ENCODE assay signal across 23 cellular contexts in the genomic region with DNA sequence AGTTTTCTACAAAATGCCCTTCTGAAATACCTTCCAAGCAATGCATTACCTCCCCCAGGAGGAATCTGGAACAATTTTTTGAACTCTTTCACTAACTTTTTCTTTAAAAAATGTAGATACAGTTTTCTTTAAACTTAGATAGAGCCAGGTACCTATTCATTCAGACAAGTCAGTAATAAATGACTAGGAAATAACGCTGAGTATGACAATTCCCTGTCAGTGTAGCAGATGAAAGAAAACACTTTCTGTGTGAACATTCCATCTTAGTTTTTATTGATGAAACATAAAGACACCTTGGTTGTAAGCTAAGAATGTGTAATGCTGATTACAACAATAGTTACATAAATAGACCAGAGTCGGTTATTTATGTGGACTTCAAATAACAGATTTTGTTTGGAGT. TPM values are rescaled to one million over a fixed set of nuclear protein-coding genes. Genes with fewer than 3 reads are reported as not detected.
DNase-seq lines count a peak whose midpoint lies in the region; ATAC-seq and TF ChIP-seq lines count a peak whose summit lies in the region.
"Had no signal": no experiment of that assay in that cellular context is flagged by ENCODE, and none has a peak within 500 bp of the region (broad histone marks: within the 10 kb centered on the region; RNA-seq: fewer than 3 reads in every experiment).

No MANE protein-coding gene starts in this region.

- intact Hi-C loops in left ventricle myocardium inferior (cut with micrococcal nuclease) (no loop called here), Right ventricle myocardium inferior (cut with DNase I) (loop anchor here (5.0 kb wide), 1 partner anchor 58 kb away; no protein-coding TSS in a partner anchor)
- intact Hi-C loops in activated T-helper 2 cell treated with anti-CD3 and anti-CD28 coated beads, Interferon-gamma antibody, Interleukin-2, Interleukin-4, amounts not matched to agents 10 μg/mL and 5 μg/mL and 100 μg/mL, durations not matched to agents 14 hours and 24 hours and 36 hours (cut with micrococcal nuclease): no loop called here

- no peak overlapping the region for H3K27ac Mint-ChIP-seq in type B pancreatic cell
- no peak overlapping the region for H3K27ac Mint-ChIP-seq in activated T-helper 2 cell treated with anti-CD3 and anti-CD28 coated beads, Interferon-gamma antibody, Interleukin-2, Interleukin-4, amounts not matched to agents 10 μg/mL and 5 μg/mL and 100 μg/mL, durations not matched to agents 14 hours and 24 hours and 36 hours
- H3K27ac Mint-ChIP-seq: CD8-positive, alpha-beta memory T cell had no signal

- no peaks in the 10 kb centered on the region for H3K27me3 Mint-ChIP-seq in type B pancreatic cell
- peaks cover 28% of the 10 kb centered on the region for H3K27me3 Mint-ChIP-seq in activated T-helper 2 cell treated with anti-CD3 and anti-CD28 coated beads, Interferon-gamma antibody, Interleukin-2, Interleukin-4, amounts not matched to agents 10 μg/mL and 5 μg/mL and 100 μg/mL, durations not matched to agents 14 hours and 24 hours and 36 hours (ENCODE audit: low read depth)

- H3K4me3 ChIP-seq in left ventricle myocardium inferior (no peak overlapping the region), subcutaneous abdominal adipose tissue (ENCODE audit: low read depth in 1 of 5, low read length in 5 of 5) (no peak overlapping the region)
- H3K4me3 ChIP-seq: MG63 had no signal

- TF ChIP-seq CTCF in left ventricle myocardium inferior (IDR thresholded peaks at IDR 0.05; ENCODE audit: borderline replicate concordance): no peak
- no peak for TF ChIP-seq CTCF in type B pancreatic cell (conservative IDR thresholded peaks at IDR 0.05)
- no peak for TF ChIP-seq CTCF in GM13976 (IDR thresholded peaks at IDR 0.05; ENCODE audit: borderline replicate concordance, control extremely low read depth, extremely low read depth, insufficient read depth, missing control alignments)

- peaks cover 39% of the 10 kb centered on the region for H3K4me1 Mint-ChIP-seq in type B pancreatic cell (ENCODE audit: unreplicated experiment)
- peaks cover 4% of the 10 kb centered on the region for H3K4me1 Mint-ChIP-seq in activated T-helper 2 cell treated with anti-CD3 and anti-CD28 coated beads, Interferon-gamma antibody, Interleukin-2, Interleukin-4, amounts not matched to agents 10 μg/mL and 5 μg/mL and 100 μg/mL, durations not matched to agents 14 hours and 24 hours and 36 hours (ENCODE audit: low read depth)

- H3K27me3 ChIP-seq in left ventricle myocardium inferior (ENCODE audit: low read depth) (no peaks in the 10 kb centered on the region), layer of hippocampus (ENCODE audit: control insufficient read depth, insufficient read depth, low read length) (no peaks in the 10 kb centered on the region), subcutaneous abdominal adipose tissue (ENCODE audit: control insufficient read depth in 5 of 5, insufficient read depth in 4 of 5, low read length in 5 of 5) (no peaks in the 10 kb centered on the region)
- H3K27me3 ChIP-seq: BE2C, MG63 had no signal

- H3K36me3 Mint-ChIP-seq in type B pancreatic cell: no peaks in the 10 kb centered on the region
- no peaks in the 10 kb centered on the region for H3K36me3 Mint-ChIP-seq in activated T-helper 2 cell treated with anti-CD3 and anti-CD28 coated beads, Interferon-gamma antibody, Interleukin-2, Interleukin-4, amounts not matched to agents 10 μg/mL and 5 μg/mL and 100 μg/mL, durations not matched to agents 14 hours and 24 hours and 36 hours (ENCODE audit: low read depth)
- H3K36me3 Mint-ChIP-seq: CD8-positive, alpha-beta memory T cell had no signal

- peak overlapping the region; percentile 27 for H3K4me3 Mint-ChIP-seq in type B pancreatic cell
- H3K4me3 Mint-ChIP-seq in activated T-helper 2 cell treated with anti-CD3 and anti-CD28 coated beads, Interferon-gamma antibody, Interleukin-2, Interleukin-4, amounts not matched to agents 10 μg/mL and 5 μg/mL and 100 μg/mL, durations not matched to agents 14 hours and 24 hours and 36 hours (ENCODE audit: low read depth): no peak overlapping the region
- H3K4me3 Mint-ChIP-seq: CD14-positive monocyte had no signal

- no peaks in the 10 kb centered on the region for H3K9me3 ChIP-seq in left ventricle myocardium inferior (replicated peaks)
- no peaks in the 10 kb centered on the region for H3K9me3 ChIP-seq in subcutaneous abdominal adipose tissue (ENCODE audit: control insufficient read depth in 5 of 5, low read length in 5 of 5)
- H3K9me3 ChIP-seq: BE2C, MG63 had no signal

- H3K27ac ChIP-seq in left ventricle myocardium inferior (replicated peaks) (peak overlapping the region; percentile 26), layer of hippocampus (ENCODE audit: low read depth, low read length) (peak overlapping the region; percentile 48), subcutaneous abdominal adipose tissue (ENCODE audit: low read depth, low read length) (peak overlapping the region; percentile 7)
- H3K27ac ChIP-seq: 22Rv1 had no signal

- H3K9me3 Mint-ChIP-seq in type B pancreatic cell: no peaks in the 10 kb centered on the region
- no peaks in the 10 kb centered on the region for H3K9me3 Mint-ChIP-seq in activated T-helper 2 cell treated with anti-CD3 and anti-CD28 coated beads, Interferon-gamma antibody, Interleukin-2, Interleukin-4, amounts not matched to agents 10 μg/mL and 5 μg/mL and 100 μg/mL, durations not matched to agents 14 hours and 24 hours and 36 hours
- H3K9me3 Mint-ChIP-seq: CD8-positive, alpha-beta memory T cell had no signal

- H3K4me1 ChIP-seq in left ventricle myocardium inferior (peaks cover 56% of the 10 kb centered on the region), subcutaneous abdominal adipose tissue (ENCODE audit: control insufficient read depth in 5 of 5, insufficient read depth in 5 of 5, low read length in 5 of 5) (peaks cover 0 to 64% (median 52%) of the 10 kb centered on the region in 5 donors)
- H3K4me1 ChIP-seq: BE2C had no signal

- DNase-seq in left ventricle myocardium inferior: no peak
- DNase-seq in Right ventricle myocardium inferior (ENCODE audit: missing footprints): no peak
- no peak for DNase-seq in type B pancreatic cell (ENCODE audit: extremely low spot score, unreplicated experiment)
- DNase-seq in GM13976 (ENCODE audit: low spot score): no peak
- DNase-seq in activated T-helper 2 cell treated with anti-CD3 and anti-CD28 coated beads, Interferon-gamma antibody, Interleukin-2, Interleukin-4, amounts not matched to agents 10 μg/mL and 5 μg/mL and 100 μg/mL, durations not matched to agents 14 hours and 24 hours and 36 hours (ENCODE audit: low spot score): no peak
- DNase-seq: ACHN; BE2C; CD8-positive, alpha-beta memory T cell; DND-41; KG1; MG63; NCI-H1105 treated with DMSO at 0.1 percent for 48 hours; NCI-H146; NCI-H2029; NCI-H446; NCI-H524 treated with DMSO at 0.1 percent for 48 hours; NCI-H774 had no signal

- ATAC-seq in Right ventricle myocardium inferior (no peak), HG03571 (IDR thresholded peaks at IDR 0.05; ENCODE audit: unreplicated experiment) (no peak)
- ATAC-seq: HCT116 had no signal

- in situ Hi-C loops in GM13976 (cut with MboI; ENCODE audit: low sequenced_read_pairs, unreplicated experiment): no loop called here

- H3K36me3 ChIP-seq in left ventricle myocardium inferior (no peaks in the 10 kb centered on the region), subcutaneous abdominal adipose tissue (ENCODE audit: control insufficient read depth in 5 of 5, insufficient read depth in 5 of 5, low read length in 5 of 5) (no peaks in the 10 kb centered on the region)
- H3K36me3 ChIP-seq: BE2C, MG63 had no signal

- no peak overlapping the region for H3K9ac ChIP-seq in subcutaneous abdominal adipose tissue (ENCODE audit: low read length in 5 of 5)

RNA-seq across cellular contexts. Expression of a gene that starts 19.4 kb away (rescaled TPM):
- total RNA-seq in left ventricle myocardium inferior (449 TPM), Right ventricle myocardium inferior (459 TPM), type B pancreatic cell (ENCODE audit: low replicate concordance) (50.4 and 150 TPM in 2 replicates)
- 64.0 and 65.1 TPM in 2 replicates for total RNA-seq in activated T-helper 2 cell treated with anti-CD3 and anti-CD28 coated beads, Interferon-gamma antibody, Interleukin-2, Interleukin-4, amounts not matched to agents 10 μg/mL and 5 μg/mL and 100 μg/mL, durations not matched to agents 14 hours and 24 hours and 36 hours
